15 cellular contexts compared by ENCODE assay signal in genomic region chr18:78527984-78528383, GRCh38.
DNase-seq lines count a peak whose midpoint lies in the region; TF ChIP-seq lines count a peak whose summit lies in the region.
"Had no signal": no experiment of that assay in that cellular context is flagged by ENCODE, and none has a peak within 500 bp of the region (broad histone marks: within the 10 kb centered on the region; RNA-seq: fewer than 3 reads in every experiment).

No MANE protein-coding gene starts in this region.

- no peaks in the 10 kb centered on the region for H3K9me3 ChIP-seq in HAP-1
- H3K9me3 ChIP-seq: BLaER1 had no signal

- in situ Hi-C loops in HAP-1 (cut with MboI; ENCODE audit: low sequenced_read_pairs) = no loop called here

- DNase-seq in NCI-H748 (lab: John Stamatoyannopoulos, UW; ENCODE audit: unreplicated experiment) = peak; percentile 59
- DNase-seq in NCI-H748 treated with DMSO at 0.1 percent for 48 hours (lab: John Stamatoyannopoulos, UW) = no peak
- peak; percentile 7 for DNase-seq in coronary artery (ENCODE audit: low spot score)
- DNase-seq in retina = peak; percentile 50
- no peak for DNase-seq in OCI-M1 (lab: John Stamatoyannopoulos, UW)
- no peak for DNase-seq in HAP-1 (ENCODE audit: low spot score in 2 of 2)
- DNase-seq in SKM-1 (lab: John Stamatoyannopoulos, UW; ENCODE audit: unreplicated experiment) = no peak
- DNase-seq: 8988T; CD4-positive, alpha-beta memory T cell; DMS79; GDM1; HFFc6 had no signal

- no peaks in the 10 kb centered on the region for H3K36me3 ChIP-seq in HAP-1 (replicated peaks)
- H3K36me3 ChIP-seq: BLaER1 had no signal

- H3K27ac ChIP-seq in coronary artery = no peak overlapping the region
- H3K27ac ChIP-seq: BLaER1, HL-60 had no signal

- H3K4me3 ChIP-seq in coronary artery = no peak overlapping the region
- H3K4me3 ChIP-seq in HAP-1 = no peak overlapping the region
- H3K4me3 ChIP-seq: BLaER1, GM23338 had no signal

- no peaks in the 10 kb centered on the region for H3K27me3 ChIP-seq in HAP-1 (ENCODE audit: low read depth)
- H3K27me3 ChIP-seq: BLaER1 had no signal

- TF ChIP-seq CTCF in coronary artery (IDR thresholded peaks at IDR 0.05) = no peak

- no peaks in the 10 kb centered on the region for H3K4me1 ChIP-seq in HAP-1

Comparison
In these comparisons a context has a peak if more than half of its experiments do, and no peak if none do; other contexts are left out.
1. DNase-seq: peak in NCI-H748 (single experiment), coronary artery (single experiment) and retina (single experiment); none in NCI-H748 treated with DMSO at 0.1 percent for 48 hours (single experiment), OCI-M1 (single experiment), HAP-1 (0 of 2) and SKM-1 (single experiment).